Comparison of ENCODE assay signal across 6 cellular contexts in genomic region chr14:53381879-53382278, GRCh38.
"Had no signal": no experiment of that assay in that cellular context is flagged by ENCODE, and none has a peak within 500 bp of the region (broad histone marks: within the 10 kb centered on the region; RNA-seq: fewer than 3 reads in every experiment).

No MANE protein-coding gene starts in this region.

- H3K4me3 Mint-ChIP-seq: IgD-negative memory B cell had no signal

- ATAC-seq: HepG2, K562 had no signal

- H3K27ac ChIP-seq: HL-60 had no signal

- FAIRE-seq: HepG2, HTR-8/SVneo, K562 had no signal

- H3K4me3 ChIP-seq: K562 had no signal

- H3K36me3 Mint-ChIP-seq: IgD-negative memory B cell had no signal

- H3K27ac Mint-ChIP-seq: IgD-negative memory B cell had no signal

- DNase-seq: KBM-7 had no signal
